In the genomic region with DNA sequence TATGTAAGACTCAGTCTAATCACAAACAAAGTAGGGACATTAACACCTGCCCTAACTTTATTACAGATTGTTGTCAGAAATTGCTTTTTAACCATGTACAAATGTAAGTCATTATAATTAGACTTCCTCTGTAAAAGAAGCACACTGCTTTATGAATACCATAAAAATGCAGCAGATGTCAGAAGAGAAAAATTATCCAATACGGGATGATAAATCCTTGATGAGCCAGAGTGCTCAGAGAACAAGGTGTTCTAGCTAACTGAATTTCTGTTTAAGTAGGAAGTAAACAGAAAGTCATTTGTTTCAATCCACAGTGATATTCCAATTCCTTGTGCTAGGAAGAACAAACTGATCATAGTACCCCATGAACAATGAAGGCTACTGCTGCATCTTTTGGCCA, we compare ENCODE assay signal across 27 cellular contexts.
"Had no signal": no experiment of that assay in that cellular context is flagged by ENCODE, and none has a peak within 500 bp of the region (broad histone marks: within the 10 kb centered on the region; RNA-seq: fewer than 3 reads in every experiment).

No MANE protein-coding gene starts in this region.

- H3K9me3 Mint-ChIP-seq: mesothelial cell of epicardium; stimulated activated naive B cell treated with anti-CD40 and anti-IgM and Interleukin-4, amounts not matched to agents 10 μg/mL and 1 μg/mL and 100 μg/mL, for 72 hours had no signal

- H3K36me3 ChIP-seq: heart left ventricle, left ventricle myocardium inferior, pancreas, prostate gland, suprapubic skin, thoracic aorta, tibial nerve had no signal

- H3K4me3 Mint-ChIP-seq: immature natural killer cell; mesothelial cell of epicardium; naive thymus-derived CD4-positive, alpha-beta T cell; natural killer cell treated with Interleukin-12 subunit alpha and Interleukin-12 subunit beta and Interleukin-15 and Interleukin-18, amount 100 ng/mL, for 72 hours; stimulated activated naive B cell treated with anti-CD40 and anti-IgM and Interleukin-4, amounts not matched to agents 10 μg/mL and 1 μg/mL and 100 μg/mL, for 72 hours; type B pancreatic cell had no signal

- H3K4me1 Mint-ChIP-seq: naive thymus-derived CD4-positive, alpha-beta T cell; stimulated activated naive B cell treated with anti-CD40 and anti-IgM and Interleukin-4, amounts not matched to agents 10 μg/mL and 1 μg/mL and 100 μg/mL, for 72 hours had no signal

- H3K9me3 ChIP-seq: heart left ventricle, left ventricle myocardium inferior, pancreas, prostate gland, suprapubic skin, thoracic aorta, tibial nerve had no signal

- ATAC-seq: heart left ventricle; naive thymus-derived CD4-positive, alpha-beta T cell; natural killer cell treated with Interleukin-12 subunit alpha and Interleukin-12 subunit beta and Interleukin-15 and Interleukin-18, amount 100 ng/mL, for 72 hours; pancreas; right cardiac atrium; sciatic nerve; stimulated activated naive B cell treated with anti-CD40 and anti-IgM and Interleukin-4, amounts not matched to agents 10 μg/mL and 1 μg/mL and 100 μg/mL, for 72 hours; stimulated activated naive CD8-positive, alpha-beta T cell treated with anti-CD3 and anti-CD28 coated beads, Interleukin-15, Interleukin-2, amounts not matched to agents 100 U/mL and 50 U/mL, for 24 hours had no signal

- H3K4me3 ChIP-seq: heart left ventricle, left ventricle myocardium inferior, lung, pancreas, prostate gland, skin epidermis, suprapubic skin, thoracic aorta, tibial nerve had no signal

- H3K27me3 ChIP-seq: heart left ventricle, pancreas, suprapubic skin, tibial nerve had no signal

- H3K27ac Mint-ChIP-seq: mesothelial cell of epicardium; naive thymus-derived CD4-positive, alpha-beta T cell; natural killer cell treated with Interleukin-12 subunit alpha and Interleukin-12 subunit beta and Interleukin-15 and Interleukin-18, amount 100 ng/mL, for 72 hours; stimulated activated naive B cell treated with anti-CD40 and anti-IgM and Interleukin-4, amounts not matched to agents 10 μg/mL and 1 μg/mL and 100 μg/mL, for 72 hours; type B pancreatic cell had no signal

- DNase-seq: heart left ventricle; hypothalamus; immature natural killer cell; kidney; left ventricle myocardium inferior; mesendoderm; naive thymus-derived CD4-positive, alpha-beta T cell; pancreas; posterior cingulate gyrus; retina; right cardiac atrium; stimulated activated CD4-positive, alpha-beta T cell treated with anti-CD3 and anti-CD28 coated beads, Interleukin-12 subunit alpha, Interleukin-12 subunit beta, amount 100 ng/mL, for 4 hours; stimulated activated CD4-positive, alpha-beta T cell treated with anti-CD3 and anti-CD28 coated beads, Interleukin-15, amount 100 ng/mL, for 24 hours; stimulated activated CD4-positive, alpha-beta T cell treated with anti-CD3 and anti-CD28 coated beads, Interleukin-2, amount 100 ng/mL, for 24 hours; stimulated activated CD4-positive, alpha-beta T cell treated with anti-CD3 and anti-CD28 coated beads, Interleukin-4, amount 100 ng/mL, for 1 hour; stimulated activated naive B cell treated with anti-CD40 and anti-IgM and Interleukin-4, amounts not matched to agents 10 μg/mL and 1 μg/mL and 100 μg/mL, for 72 hours; stimulated activated naive CD8-positive, alpha-beta T cell treated with anti-CD3 and anti-CD28 coated beads, Interleukin-15, Interleukin-2, amounts not matched to agents 100 U/mL and 50 U/mL, for 24 hours had no signal
